ENCODE assay signal across 9 cellular contexts in the genomic region with DNA sequence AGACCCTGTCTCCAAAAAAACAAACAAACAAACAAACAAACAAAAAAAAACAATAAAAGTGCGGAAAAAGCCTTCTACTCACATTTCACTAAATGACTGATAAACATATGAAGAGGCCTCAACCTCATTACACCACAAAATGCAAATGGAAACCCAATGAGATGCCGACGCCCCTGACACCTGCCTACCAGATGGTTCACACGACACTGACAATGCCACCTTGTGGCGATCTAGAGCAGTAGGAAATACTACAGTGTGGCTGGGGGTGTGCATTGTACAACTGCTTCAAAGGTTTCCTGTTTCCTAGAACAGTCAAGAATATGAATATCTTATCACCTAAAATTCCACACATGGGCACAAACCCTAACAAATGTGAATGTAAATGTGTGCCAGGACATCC. TPM values are rescaled to one million over a fixed set of nuclear protein-coding genes. Genes with fewer than 3 reads are reported as not detected.
DNase-seq lines count a peak whose midpoint lies in the region; ATAC-seq, FAIRE-seq and TF ChIP-seq lines count a peak whose summit lies in the region.
"Had no signal": no experiment of that assay in that cellular context is flagged by ENCODE, and none has a peak within 500 bp of the region (broad histone marks: within the 10 kb centered on the region; RNA-seq: fewer than 3 reads in every experiment).

No MANE protein-coding gene starts in this region.

- 39 to 49% (median 44%) methylated on average over 5 of the region's 5 CpGs for WGBS in heart left ventricle, 4 donors
- 37 to 43% methylated on average over 5 of the region's 5 CpGs for WGBS in tibial nerve, 2 donors

- H3K36me3 ChIP-seq in heart left ventricle = no peaks in the 10 kb centered on the region
- no peaks in the 10 kb centered on the region for H3K36me3 ChIP-seq in keratinocyte (ENCODE audit: control insufficient read depth in 2 of 2, extremely low read depth in 1 of 2, insufficient read depth in 2 of 2, low read length in 2 of 2)
- H3K36me3 ChIP-seq in tibial nerve = peaks cover 0 to 2% (median 0%) of the 10 kb centered on the region in 3 donors

- no peak overlapping the region for H2AFZ ChIP-seq in keratinocyte (ENCODE audit: control insufficient read depth, low read length)

- no peak overlapping the region for H3K4me3 ChIP-seq in heart left ventricle
- H3K4me3 ChIP-seq in keratinocyte (ENCODE audit: control insufficient read depth in 2 of 3, extremely low read depth in 1 of 3, insufficient read depth in 2 of 3, low read depth in 1 of 3, low read length in 3 of 3) = no peak overlapping the region
- no peak overlapping the region for H3K4me3 ChIP-seq in tibial nerve

- H3K9me3 ChIP-seq in heart left ventricle (no peaks in the 10 kb centered on the region), keratinocyte (ENCODE audit: control insufficient read depth, low read depth, low read length) (no peaks in the 10 kb centered on the region), tibial nerve (peaks cover 0 to 16% (median 0%) of the 10 kb centered on the region in 4 donors)

- dilution Hi-C loops in keratinocyte (cut with MboI; ENCODE audit: extremely low pct_ligation_motif_present, low sequenced_read_pairs) = no loop called here

- no peak overlapping the region for H3K4me2 ChIP-seq in keratinocyte (ENCODE audit: control insufficient read depth, extremely low read depth, insufficient read depth, low read depth, low read length)

- TF ChIP-seq POLR2A in heart left ventricle (IDR thresholded peaks at IDR 0.05) = no peak
- no peak for TF ChIP-seq POLR2A in tibial nerve (IDR thresholded peaks at IDR 0.05)

- ATAC-seq in heart left ventricle = peak in 1 of 4 donors; percentile 47
- no peak for ATAC-seq in HG03175 (IDR thresholded peaks at IDR 0.05; ENCODE audit: unreplicated experiment)

- H3K9me1 ChIP-seq in keratinocyte (ENCODE audit: control insufficient read depth, extremely low read depth, insufficient read depth, low read length) = no peaks in the 10 kb centered on the region

- no peak for TF ChIP-seq EP300 in tibial nerve (IDR thresholded peaks at IDR 0.05)

- intact Hi-C loops in heart left ventricle (cut with DNase I) (no loop called here), cardiac septum (cut with DNase I) (no loop called here)

- no peaks in the 10 kb centered on the region for H4K20me1 ChIP-seq in keratinocyte (ENCODE audit: control insufficient read depth, extremely low read depth, insufficient read depth, low read length)

- DNase-seq in heart left ventricle = no peak
- DNase-seq in cardiac septum (ENCODE audit: low spot score) = no peak
- peak; percentile 23 for DNase-seq in NCI-H1694 treated with DMSO at 0.1 percent for 48 hours (lab: John Stamatoyannopoulos, UW)
- DNase-seq in activated CD4-positive, alpha-beta T cell treated with anti-CD3 and anti-CD28 coated beads for 48 hours = peak; percentile 62
- no peak for DNase-seq in keratinocyte (ENCODE audit: low read depth, low spot score)
- DNase-seq in glomerular visceral epithelial cell (ENCODE audit: extremely low spot score) = no peak
- no peak for DNase-seq in tibial nerve (ENCODE audit: low spot score in 2 of 2)

- H3K4me1 ChIP-seq in heart left ventricle (peaks cover 0 to 25% (median 0%) of the 10 kb centered on the region in 12 donors), keratinocyte (ENCODE audit: control insufficient read depth, extremely low read depth, insufficient read depth, low read length) (no peaks in the 10 kb centered on the region), tibial nerve (peaks cover 0 to 3% (median 0%) of the 10 kb centered on the region in 4 donors)

- H3K79me2 ChIP-seq in keratinocyte (ENCODE audit: control insufficient read depth, insufficient read depth, low read length) = no peaks in the 10 kb centered on the region

- peak in 9 of 12 donors; percentile 16 to 50 (median 27) for TF ChIP-seq CTCF in heart left ventricle (IDR thresholded peaks at IDR 0.05)
- peak; percentile 34 to 70 (median 42) for TF ChIP-seq CTCF in keratinocyte (optimal IDR thresholded peaks at IDR 0.05 in 1 of 3, IDR thresholded peaks at IDR 0.05 in 1 of 3, conservative IDR thresholded peaks at IDR 0.05 in 1 of 3; ENCODE audit: extremely low read depth in 1 of 3, insufficient read depth in 2 of 3, low read length in 3 of 3)
- TF ChIP-seq CTCF in tibial nerve (IDR thresholded peaks at IDR 0.05) = no peak

- FAIRE-seq in keratinocyte (lab: Jason Lieb, UNC) = no peak
- FAIRE-seq: endometrium had no signal

- H3K27ac ChIP-seq in heart left ventricle (no peak overlapping the region), keratinocyte (ENCODE audit: control insufficient read depth, insufficient read depth, low read length) (no peak overlapping the region), tibial nerve (no peak overlapping the region)

- H3K27me3 ChIP-seq in heart left ventricle (no peaks in the 10 kb centered on the region), keratinocyte (ENCODE audit: control insufficient read depth, extremely low read depth, insufficient read depth, low read length) (no peaks in the 10 kb centered on the region), tibial nerve (no peaks in the 10 kb centered on the region)

- no peak overlapping the region for H3K9ac ChIP-seq in keratinocyte (ENCODE audit: control insufficient read depth, extremely low read depth, insufficient read depth, low read length)

RNA-seq across cellular contexts. Expression of gene SCGB2B2, which starts 14.0 kb away (rescaled TPM):
- 1 to 10 TPM in 2 of 9 donors, under 1 TPM in 6, not detected in 1; 0.19 to 1.7 (median 0.84) TPM for total RNA-seq in heart left ventricle
- under 1 TPM; 0.11 to 0.80 TPM for polyA plus RNA-seq in heart left ventricle
- total RNA-seq in cardiac septum = 1.2 TPM
- polyA plus RNA-seq in keratinocyte = 0.04 to 0.14 TPM (median 0.10 TPM) in 3 replicates
- polyA plus RNA-seq in keratinocyte (2011; ENCODE audit: low read depth) = not detected
- polyA plus RNA-seq in keratinocyte (2011; cell fraction: cytosol; rRNA removed) = 0.03 TPM in 1 of 2 replicates, not detected in the other
- polyA plus RNA-seq in keratinocyte (2011; cell fraction: nucleus; rRNA removed) = 0.64 and 0.84 TPM in 2 replicates
- not detected in 2 replicates for polyA plus RNA-seq in keratinocyte (2012; ENCODE audit: low replicate concordance)
- polyA minus RNA-seq in keratinocyte = 0.22 to 0.23 TPM in 2 of 3 replicates, not detected in the other
- not detected for polyA minus RNA-seq in keratinocyte (2011; cell fraction: cytosol; rRNA and poly(A)+ RNA removed)
- polyA minus RNA-seq in keratinocyte (2011; cell fraction: nucleus; rRNA and poly(A)+ RNA removed) = 0.42 and 1.6 TPM in 2 replicates
- total RNA-seq in tibial nerve = 1 to 10 TPM in 2 of 4 donors, under 1 TPM in 2; 0.21 to 1.4 (median 0.71) TPM

RNA-seq across cellular contexts. Expression of gene ZNF302, which starts 14.6 kb away (rescaled TPM):
- total RNA-seq in heart left ventricle = 10 to 100 TPM; 24.3 to 37.2 (median 33.0) TPM
- 10 to 100 TPM; 25.5 to 32.2 TPM for polyA plus RNA-seq in heart left ventricle
- total RNA-seq in cardiac septum = 32.6 TPM
- 6.4 to 14.1 TPM (median 13.4 TPM) in 3 replicates for polyA plus RNA-seq in keratinocyte
- polyA plus RNA-seq in keratinocyte (2011; ENCODE audit: low read depth) = 2.5 TPM
- 3.1 and 5.8 TPM in 2 replicates for polyA plus RNA-seq in keratinocyte (2011; cell fraction: cytosol; rRNA removed)
- polyA plus RNA-seq in keratinocyte (2011; cell fraction: nucleus; rRNA removed) = 31.5 and 41.6 TPM in 2 replicates
- 6.2 and 9.3 TPM in 2 replicates for polyA plus RNA-seq in keratinocyte (2012; ENCODE audit: low replicate concordance)
- polyA minus RNA-seq in keratinocyte = 1.3 to 10.2 TPM (median 8.6 TPM) in 3 replicates
- 3.1 TPM for polyA minus RNA-seq in keratinocyte (2011; cell fraction: cytosol; rRNA and poly(A)+ RNA removed)
- 7.7 and 9.4 TPM in 2 replicates for polyA minus RNA-seq in keratinocyte (2011; cell fraction: nucleus; rRNA and poly(A)+ RNA removed)
- total RNA-seq in tibial nerve = 10 to 100 TPM; 27.0 to 47.3 (median 36.4) TPM

Comparison
In these comparisons a context has a peak if more than half of its experiments do, and no peak if none do; other contexts are left out.
1. DNase-seq: peak in NCI-H1694 treated with DMSO at 0.1 percent for 48 hours (single experiment) and activated CD4-positive, alpha-beta T cell treated with anti-CD3 and anti-CD28 coated beads for 48 hours (single experiment); none in heart left ventricle (0 of 5), cardiac septum (single experiment), keratinocyte (single experiment), glomerular visceral epithelial cell (single experiment) and tibial nerve (0 of 2).
2. CTCF ChIP-seq: peak in heart left ventricle (9 of 12) and keratinocyte (3 of 3); none in tibial nerve (0 of 5).